In genomic region chr2:24957976-24958375, GRCh38 we compare ENCODE assay signal across 2 cellular contexts.
TF ChIP-seq lines count a peak whose summit lies in the region.

No MANE protein-coding gene starts in this region.

TF ChIP-seq in HepG2, 621 proteins besides CTCF, POLR2A, EP300 and RAD21:
- TF ChIP-seq PAF1 (CRISPR knock-in tag; IDR thresholded peaks at IDR 0.05) (no peak), SIX4 (CRISPR knock-in tag; IDR thresholded peaks at IDR 0.05) (no peak), GATA4 (IDR thresholded peaks at IDR 0.05; ENCODE audit: borderline replicate concordance, low read depth) (no peak), ZNF230 (CRISPR knock-in tag; IDR thresholded peaks at IDR 0.05) (no peak), HNRNPUL1 (IDR thresholded peaks at IDR 0.05; ENCODE audit: low read depth, low read length) (no peak), ZFP62 (CRISPR knock-in tag; IDR thresholded peaks at IDR 0.05) (no peak), ZFYVE20 (CRISPR knock-in tag; IDR thresholded peaks at IDR 0.05; ENCODE audit: borderline replicate concordance, low read depth) (no peak), THYN1 (CRISPR knock-in tag; IDR thresholded peaks at IDR 0.05; ENCODE audit: borderline replicate concordance, low read depth) (no peak), ZNF724P (CRISPR knock-in tag; IDR thresholded peaks at IDR 0.05; ENCODE audit: borderline replicate concordance) (no peak), U2AF2 (IDR thresholded peaks at IDR 0.05; ENCODE audit: low read depth, low read length) (no peak), GMEB1 (CRISPR knock-in tag; IDR thresholded peaks at IDR 0.05; ENCODE audit: borderline replicate concordance) (no peak), ZNF790 (CRISPR knock-in tag; IDR thresholded peaks at IDR 0.05; ENCODE audit: borderline replicate concordance) (no peak), ZNF83 (CRISPR knock-in tag; IDR thresholded peaks at IDR 0.05; ENCODE audit: borderline replicate concordance) (no peak)
- TF ChIP-seq, protein P1, sequence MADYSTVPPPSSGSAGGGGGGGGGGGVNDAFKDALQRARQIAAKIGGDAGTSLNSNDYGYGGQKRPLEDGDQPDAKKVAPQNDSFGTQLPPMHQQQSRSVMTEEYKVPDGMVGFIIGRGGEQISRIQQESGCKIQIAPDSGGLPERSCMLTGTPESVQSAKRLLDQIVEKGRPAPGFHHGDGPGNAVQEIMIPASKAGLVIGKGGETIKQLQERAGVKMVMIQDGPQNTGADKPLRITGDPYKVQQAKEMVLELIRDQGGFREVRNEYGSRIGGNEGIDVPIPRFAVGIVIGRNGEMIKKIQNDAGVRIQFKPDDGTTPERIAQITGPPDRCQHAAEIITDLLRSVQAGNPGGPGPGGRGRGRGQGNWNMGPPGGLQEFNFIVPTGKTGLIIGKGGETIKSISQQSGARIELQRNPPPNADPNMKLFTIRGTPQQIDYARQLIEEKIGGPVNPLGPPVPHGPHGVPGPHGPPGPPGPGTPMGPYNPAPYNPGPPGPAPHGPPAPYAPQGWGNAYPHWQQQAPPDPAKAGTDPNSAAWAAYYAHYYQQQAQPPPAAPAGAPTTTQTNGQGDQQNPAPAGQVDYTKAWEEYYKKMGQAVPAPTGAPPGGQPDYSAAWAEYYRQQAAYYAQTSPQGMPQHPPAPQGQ (CRISPR knock-in tag; IDR thresholded peaks at IDR 0.05; ENCODE audit: borderline replicate concordance) = no peak

TF ChIP-seq in IMR-90, 13 proteins besides CTCF, POLR2A, EP300 and RAD21:
- TF ChIP-seq RFX5 (IDR thresholded peaks at IDR 0.05; ENCODE audit: low read depth, low read length) = no peak
- TF ChIP-seq, protein P2, sequence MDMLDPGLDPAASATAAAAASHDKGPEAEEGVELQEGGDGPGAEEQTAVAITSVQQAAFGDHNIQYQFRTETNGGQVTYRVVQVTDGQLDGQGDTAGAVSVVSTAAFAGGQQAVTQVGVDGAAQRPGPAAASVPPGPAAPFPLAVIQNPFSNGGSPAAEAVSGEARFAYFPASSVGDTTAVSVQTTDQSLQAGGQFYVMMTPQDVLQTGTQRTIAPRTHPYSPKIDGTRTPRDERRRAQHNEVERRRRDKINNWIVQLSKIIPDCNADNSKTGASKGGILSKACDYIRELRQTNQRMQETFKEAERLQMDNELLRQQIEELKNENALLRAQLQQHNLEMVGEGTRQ (IDR thresholded peaks at IDR 0.05; ENCODE audit: low read depth, low read length) = no peak
- TF ChIP-seq SMC3 (IDR thresholded peaks at IDR 0.05; ENCODE audit: low read depth, low read length) = no peak
- no peak for TF ChIP-seq MXI1 (IDR thresholded peaks at IDR 0.05; ENCODE audit: borderline replicate concordance, low read depth, low read length)
- TF ChIP-seq FOS (IDR thresholded peaks at IDR 0.05; ENCODE audit: low read depth, low read length) = no peak
- TF ChIP-seq BHLHE40 (IDR thresholded peaks at IDR 0.05; ENCODE audit: low read depth, low read length) = no peak
- TF ChIP-seq CEBPB (IDR thresholded peaks at IDR 0.05; ENCODE audit: low read depth, low read length) = no peak
- no peak for TF ChIP-seq MAZ (IDR thresholded peaks at IDR 0.05; ENCODE audit: borderline replicate concordance, low read depth, low read length)
- no peak for TF ChIP-seq NFE2L2 (IDR thresholded peaks at IDR 0.05; ENCODE audit: low read depth, low read length)
- no peak for TF ChIP-seq RCOR1 (IDR thresholded peaks at IDR 0.05; ENCODE audit: insufficient replicate concordance, low read length)
TF ChIP-seq in IMR-90: peak in this region for 0.
